In the genomic region with DNA sequence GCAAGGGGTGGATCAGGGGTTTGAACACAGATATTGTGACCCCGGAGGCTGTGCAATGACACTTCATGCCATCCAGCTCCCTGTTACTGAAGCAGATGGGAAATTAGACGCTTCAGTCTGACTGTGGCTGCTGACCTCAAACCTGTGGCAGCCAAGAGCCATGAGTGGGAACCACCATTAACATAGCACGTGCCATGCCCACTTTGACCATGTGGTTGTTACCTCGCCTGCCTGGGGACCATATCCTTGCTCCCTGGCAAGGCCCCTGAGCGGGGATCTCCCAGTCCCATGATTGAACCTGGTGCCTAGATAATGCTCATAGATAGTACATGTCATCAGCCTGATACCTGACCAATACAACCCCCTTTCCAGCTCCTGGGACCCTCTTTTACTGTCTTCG, we compare ENCODE assay signal across 34 cellular contexts.
"Had no signal": no experiment of that assay in that cellular context is flagged by ENCODE, and none has a peak within 500 bp of the region (broad histone marks: within the 10 kb centered on the region; RNA-seq: fewer than 3 reads in every experiment).

No MANE protein-coding gene starts in this region.

- DNase-seq: activated B cell treated with CpG ODN at 0.5 μM for 24 hours; activated CD4-positive, alpha-beta T cell treated with anti-CD3 and anti-CD28 coated beads for 48 hours; activated CD4-positive, alpha-beta T cell treated with anti-CD3 and anti-CD28 coated beads, Interleukin-2, amount 50 U/mL, for 1 hour; activated CD4-positive, alpha-beta T cell treated with anti-CD3 and anti-CD28 coated beads, Interleukin-2, amount 50 U/mL, for 48 hours; activated CD8-positive, alpha-beta memory T cell treated with anti-CD3 and anti-CD28 coated beads, Interleukin-2, amount 10 ng/mL, durations not matched to agents 7 days and 5 days; activated CD8-positive, alpha-beta memory T cell treated with anti-CD3 and anti-CD28 coated beads, Interleukin-2, amount 50 U/mL, for 4 hours; activated CD8-positive, alpha-beta T cell treated with anti-CD3 and anti-CD28 coated beads, Interleukin-2, amount 10 ng/mL, durations not matched to agents 7 days and 5 days; activated effector memory CD4-positive, alpha-beta T cell treated with anti-CD3 and anti-CD28 coated beads, Interleukin-2, amount 50 U/mL, for 16 hours; activated naive CD4-positive, alpha-beta T cell treated with anti-CD3 and anti-CD28 coated beads for 36 hours; activated naive CD8-positive, alpha-beta T cell treated with anti-CD3 and anti-CD28 coated beads for 36 hours; activated naive CD8-positive, alpha-beta T cell treated with anti-CD3 and anti-CD28 coated beads, Interleukin-2, amount 50 U/mL, for 24 hours; activated T-cell treated with anti-CD3 and anti-CD28 coated beads, Interleukin-2, amount 50 U/mL, for 1 hour; activated T-cell treated with anti-CD3 and anti-CD28 coated beads, Interleukin-2, amount 50 U/mL, for 48 hours; adrenal gland; amygdala; aorta; body of pancreas; caudate nucleus; cortex of kidney; dermis blood vessel endothelial cell; effector CD4-positive, alpha-beta T cell; effector memory CD8-positive, alpha-beta T cell; erythroblast; foreskin melanocyte; heart right ventricle; T-helper 1 cell; T-helper 17 cell had no signal

- H3K27me3 Mint-ChIP-seq: activated B cell treated with CpG ODN at 0.5 μM for 24 hours; activated CD8-positive, alpha-beta memory T cell treated with anti-CD3 and anti-CD28 coated beads, Interleukin-2, amount 10 ng/mL, durations not matched to agents 7 days and 5 days; activated naive CD8-positive, alpha-beta T cell treated with anti-CD3 and anti-CD28 coated beads, Interleukin-2, amount 50 U/mL, for 24 hours had no signal

- H3K36me3 Mint-ChIP-seq: activated CD8-positive, alpha-beta memory T cell treated with anti-CD3 and anti-CD28 coated beads, Interleukin-2, amount 10 ng/mL, durations not matched to agents 7 days and 5 days; activated naive CD4-positive, alpha-beta T cell treated with anti-CD3 and anti-CD28 coated beads, Interleukin-2, amount 50 U/mL, for 24 hours; activated naive CD8-positive, alpha-beta T cell treated with anti-CD3 and anti-CD28 coated beads for 36 hours had no signal

- H3K9me3 ChIP-seq: adrenal gland, gastroesophageal sphincter had no signal

- H3K36me3 ChIP-seq: adrenal gland, esophagus muscularis mucosa, gastroesophageal sphincter, heart right ventricle had no signal

- H3K4me3 ChIP-seq: adrenal gland, body of pancreas, esophagus muscularis mucosa, gastroesophageal sphincter, heart right ventricle had no signal

- ATAC-seq: activated CD4-positive, CD25-positive, alpha-beta regulatory T cell treated with anti-CD3 and anti-CD28 coated beads, Interleukin-2, amount 50 U/mL, for 24 hours; activated CD8-positive, alpha-beta memory T cell treated with anti-CD3 and anti-CD28 coated beads, Interleukin-2, amount 10 ng/mL, durations not matched to agents 7 days and 5 days; activated CD8-positive, alpha-beta T cell treated with anti-CD3 and anti-CD28 coated beads, Interleukin-2, amount 10 ng/mL, durations not matched to agents 7 days and 5 days; activated naive CD8-positive, alpha-beta T cell treated with anti-CD3 and anti-CD28 coated beads, Interleukin-2, amount 50 U/mL, for 24 hours; body of pancreas; effector memory CD8-positive, alpha-beta T cell; gastroesophageal sphincter; T-helper 17 cell had no signal

- H3K4me1 Mint-ChIP-seq: activated B cell treated with CpG ODN at 0.5 μM for 24 hours; activated CD8-positive, alpha-beta memory T cell treated with anti-CD3 and anti-CD28 coated beads, Interleukin-2, amount 10 ng/mL, durations not matched to agents 7 days and 5 days; activated naive CD4-positive, alpha-beta T cell treated with anti-CD3 and anti-CD28 coated beads, Interleukin-2, amount 50 U/mL, for 24 hours; activated naive CD8-positive, alpha-beta T cell treated with anti-CD3 and anti-CD28 coated beads for 36 hours; activated naive CD8-positive, alpha-beta T cell treated with anti-CD3 and anti-CD28 coated beads, Interleukin-2, amount 50 U/mL, for 24 hours; T-helper 17 cell had no signal

- H3K27ac Mint-ChIP-seq: activated B cell treated with CpG ODN at 0.5 μM for 24 hours; activated CD8-positive, alpha-beta memory T cell treated with anti-CD3 and anti-CD28 coated beads, Interleukin-2, amount 10 ng/mL, durations not matched to agents 7 days and 5 days; activated CD8-positive, alpha-beta T cell treated with anti-CD3 and anti-CD28 coated beads, Interleukin-2, amount 10 ng/mL, durations not matched to agents 7 days and 5 days; activated naive CD4-positive, alpha-beta T cell treated with anti-CD3 and anti-CD28 coated beads for 36 hours; activated naive CD4-positive, alpha-beta T cell treated with anti-CD3 and anti-CD28 coated beads, Interleukin-2, amount 50 U/mL, for 24 hours; activated naive CD8-positive, alpha-beta T cell treated with anti-CD3 and anti-CD28 coated beads for 36 hours; activated naive CD8-positive, alpha-beta T cell treated with anti-CD3 and anti-CD28 coated beads, Interleukin-2, amount 50 U/mL, for 24 hours; activated T-helper 1 cell treated with anti-CD3 and anti-CD28 coated beads, Interleukin-12 subunit alpha, Interleukin-12 subunit beta, Interleukin-2, Interleukin-4 antibody, amounts not matched to agents 30 ng/mL and 10 ng/mL and 1 ng/mL, durations not matched to agents 14 hours and 24 hours and 36 hours; activated T-helper 2 cell treated with anti-CD3 and anti-CD28 coated beads, Interferon-gamma antibody, Interleukin-2, Interleukin-4, amounts not matched to agents 10 μg/mL and 5 μg/mL and 100 μg/mL, durations not matched to agents 14 hours and 24 hours and 36 hours; effector memory CD8-positive, alpha-beta T cell; T-helper 17 cell had no signal

- H3K4me1 ChIP-seq: adrenal gland, esophagus muscularis mucosa, gastroesophageal sphincter, heart right ventricle had no signal

- H3K4me3 Mint-ChIP-seq: activated B cell treated with CpG ODN at 0.5 μM for 24 hours; activated CD8-positive, alpha-beta memory T cell treated with anti-CD3 and anti-CD28 coated beads, Interleukin-2, amount 10 ng/mL, durations not matched to agents 7 days and 5 days; activated CD8-positive, alpha-beta T cell treated with anti-CD3 and anti-CD28 coated beads, Interleukin-2, amount 10 ng/mL, durations not matched to agents 7 days and 5 days; activated naive CD4-positive, alpha-beta T cell treated with anti-CD3 and anti-CD28 coated beads for 36 hours; activated naive CD4-positive, alpha-beta T cell treated with anti-CD3 and anti-CD28 coated beads, Interleukin-2, amount 50 U/mL, for 24 hours; activated naive CD8-positive, alpha-beta T cell treated with anti-CD3 and anti-CD28 coated beads for 36 hours; activated naive CD8-positive, alpha-beta T cell treated with anti-CD3 and anti-CD28 coated beads, Interleukin-2, amount 50 U/mL, for 24 hours; activated T-helper 1 cell treated with anti-CD3 and anti-CD28 coated beads, Interleukin-12 subunit alpha, Interleukin-12 subunit beta, Interleukin-2, Interleukin-4 antibody, amounts not matched to agents 30 ng/mL and 10 ng/mL and 1 ng/mL, durations not matched to agents 14 hours and 24 hours and 36 hours; effector memory CD8-positive, alpha-beta T cell; T-helper 17 cell had no signal

- H3K27ac ChIP-seq: adrenal gland, body of pancreas, esophagus muscularis mucosa, gastroesophageal sphincter, heart right ventricle had no signal

- H3K27me3 ChIP-seq: body of pancreas had no signal

- FAIRE-seq: colon had no signal

- H3K9me3 Mint-ChIP-seq: activated T-helper 2 cell treated with anti-CD3 and anti-CD28 coated beads, Interferon-gamma antibody, Interleukin-2, Interleukin-4, amounts not matched to agents 10 μg/mL and 5 μg/mL and 100 μg/mL, durations not matched to agents 14 hours and 24 hours and 36 hours had no signal
